ENCODE assay signal across 8 cellular contexts in genomic region chr17:752620-753219, GRCh38. TPM values are rescaled to one million over a fixed set of nuclear protein-coding genes. Genes with fewer than 3 reads are reported as not detected.
DNase-seq lines count a peak whose midpoint lies in the region; ATAC-seq and TF ChIP-seq lines count a peak whose summit lies in the region.

No MANE protein-coding gene starts in this region.

- no peaks in the 10 kb centered on the region for H3K9me2 ChIP-seq in GM23248 (ENCODE audit: insufficient read depth)

- peak overlapping the region; percentile 99 for H2AFZ ChIP-seq in GM23248

- H3K4me1 ChIP-seq in GM23248 (ENCODE audit: insufficient read depth) = peaks cover 11% of the 10 kb centered on the region; the same call in 1 of the 2 replicates

- in situ Hi-C loops in GM23248 (cut with MboI) = no loop called here

- no peaks in the 10 kb centered on the region for H3K27me3 ChIP-seq in GM23248 (replicated peaks; ENCODE audit: insufficient read depth)

- H3K36me3 Mint-ChIP-seq in stimulated activated naive CD8-positive, alpha-beta T cell treated with anti-CD3 and anti-CD28 coated beads, Interleukin-15, Interleukin-2, amounts not matched to agents 100 ng/mL and 50 ng/mL, for 24 hours (ENCODE audit: low read depth) = peaks cover 52% of the 10 kb centered on the region

- H3K4me3 ChIP-seq in GM23248 = peak overlapping the region; percentile 85

- H3K9me3 Mint-ChIP-seq in stimulated activated naive CD8-positive, alpha-beta T cell treated with anti-CD3 and anti-CD28 coated beads, Interleukin-15, Interleukin-2, amounts not matched to agents 100 ng/mL and 50 ng/mL, for 24 hours = peaks cover 4% of the 10 kb centered on the region

- ATAC-seq in left lobe of liver = peak; percentile 85
- ATAC-seq in GM19023 (IDR thresholded peaks at IDR 0.05; ENCODE audit: unreplicated experiment) = no peak
- no peak for ATAC-seq in HG03565 (IDR thresholded peaks at IDR 0.05; ENCODE audit: unreplicated experiment)

- H3K27me3 Mint-ChIP-seq in stimulated activated naive CD8-positive, alpha-beta T cell treated with anti-CD3 and anti-CD28 coated beads, Interleukin-15, Interleukin-2, amounts not matched to agents 100 ng/mL and 50 ng/mL, for 24 hours = no peaks in the 10 kb centered on the region

- peak overlapping the region; percentile 92 for H3K27ac Mint-ChIP-seq in stimulated activated naive CD8-positive, alpha-beta T cell treated with anti-CD3 and anti-CD28 coated beads, Interleukin-15, Interleukin-2, amounts not matched to agents 100 ng/mL and 50 ng/mL, for 24 hours

- H3K4me2 ChIP-seq in GM23248 (ENCODE audit: unreplicated experiment) = peak overlapping the region; percentile 95

- H4K20me1 ChIP-seq in GM23248 (ENCODE audit: insufficient read depth) = no peaks in the 10 kb centered on the region

- H3K9ac ChIP-seq in GM23248 = peak overlapping the region; percentile 88

- DNase-seq in GM23248 (peak; percentile 76), NCI-H748 treated with DMSO at 0.1 percent for 48 hours (lab: John Stamatoyannopoulos, UW) (peak; percentile 35), cerebellum (ENCODE audit: low spot score) (peak; percentile 59), left lobe of liver (ENCODE audit: low spot score) (peak; percentile 79)

- TF ChIP-seq CTCF in C4-2B (conservative IDR thresholded peaks at IDR 0.05) = peak; percentile 50; the same call in 1 of the 2 replicates

- no peaks in the 10 kb centered on the region for H3K36me3 ChIP-seq in GM23248 (ENCODE audit: low read depth)

- peaks cover 33% of the 10 kb centered on the region for H3K4me1 Mint-ChIP-seq in stimulated activated naive CD8-positive, alpha-beta T cell treated with anti-CD3 and anti-CD28 coated beads, Interleukin-15, Interleukin-2, amounts not matched to agents 100 ng/mL and 50 ng/mL, for 24 hours (ENCODE audit: low read depth)

- H3F3A ChIP-seq in GM23248 (ENCODE audit: insufficient read depth) = peaks cover 15% of the 10 kb centered on the region

- H3K9me3 ChIP-seq in GM23248 (ENCODE audit: low read depth) = no peaks in the 10 kb centered on the region

- WGBS in GM23248 (ENCODE audit: low coverage in 1 of 2, low lambda C conversion rate in 2 of 2, missing lambda C conversion rate in 2 of 2), 2 experiments = 15 to 37% methylated on average over 30 to 43 of the region's 43 CpGs

- H3K79me2 ChIP-seq in GM23248 (ENCODE audit: insufficient read depth) = peaks cover 38% of the 10 kb centered on the region

- peak overlapping the region; percentile 98 for H3K27ac ChIP-seq in C4-2B
- no peak overlapping the region for H3K27ac ChIP-seq in GM23248

- peak overlapping the region; percentile 99 for H3K4me3 Mint-ChIP-seq in stimulated activated naive CD8-positive, alpha-beta T cell treated with anti-CD3 and anti-CD28 coated beads, Interleukin-15, Interleukin-2, amounts not matched to agents 100 ng/mL and 50 ng/mL, for 24 hours

RNA-seq across cellular contexts. Expression of gene GEMIN4, which starts 0.7 kb away (rescaled TPM):
- total RNA-seq in GM23248 (2014; rRNA removed; shearing (Covaris generic)) = 9.7 and 11.1 TPM in 2 replicates
- polyA plus RNA-seq in GM23248 (2016; fragmentation: Nextera tagmentation; extraction: Ambion mirVana) = 18.0 and 18.2 TPM in 2 replicates
- 10.5 TPM for total RNA-seq in cerebellum
- total RNA-seq in left lobe of liver = 7.4 TPM

RNA-seq across cellular contexts. Expression of gene TLCD3A, which starts 20.3 kb away (rescaled TPM):
- 48.9 and 56.4 TPM in 2 replicates for total RNA-seq in GM23248 (2014; rRNA removed; shearing (Covaris generic))
- 42.2 and 49.2 TPM in 2 replicates for polyA plus RNA-seq in GM23248 (2016; fragmentation: Nextera tagmentation; extraction: Ambion mirVana)
- 16.2 TPM for total RNA-seq in cerebellum
- 0.50 TPM for total RNA-seq in left lobe of liver

RNA-seq across cellular contexts. Expression of gene GLOD4, which starts 29.4 kb away (rescaled TPM):
- total RNA-seq in GM23248 (2014; rRNA removed; shearing (Covaris generic)) = 76.3 and 85.7 TPM in 2 replicates
- 63.5 and 67.7 TPM in 2 replicates for polyA plus RNA-seq in GM23248 (2016; fragmentation: Nextera tagmentation; extraction: Ambion mirVana)
- total RNA-seq in cerebellum (38.2 TPM), left lobe of liver (35.4 TPM)

RNA-seq across cellular contexts. Expression of gene MRM3, which starts 29.4 kb away (rescaled TPM):
- total RNA-seq in GM23248 (2014; rRNA removed; shearing (Covaris generic)) = 19.1 and 28.7 TPM in 2 replicates
- polyA plus RNA-seq in GM23248 (2016; fragmentation: Nextera tagmentation; extraction: Ambion mirVana) = 19.3 and 21.7 TPM in 2 replicates
- total RNA-seq in cerebellum (14.2 TPM), left lobe of liver (13.3 TPM)

RNA-seq across cellular contexts. Expression of gene VPS53, which starts 38.1 kb away (rescaled TPM):
- total RNA-seq in GM23248 (2014; rRNA removed; shearing (Covaris generic)) = 10.2 and 13.9 TPM in 2 replicates
- polyA plus RNA-seq in GM23248 (2016; fragmentation: Nextera tagmentation; extraction: Ambion mirVana) = 16.5 and 16.8 TPM in 2 replicates
- total RNA-seq in cerebellum (29.3 TPM), left lobe of liver (25.5 TPM)

Comparison
In these comparisons a context has a peak if more than half of its experiments do, and no peak if none do; other contexts are left out.
1. RNA of gene TLCD3A, which starts 20.3 kb away (total RNA-seq): 48.9 to 56.4 TPM in GM23248 and 16.2 TPM in cerebellum (single experiment); 0.50 TPM in left lobe of liver (single experiment); every median in the first group is over 10 times any median in the second.
2. Peak in every context shown above with its lines, with median percentiles within 50 percentile points of each other: DNase-seq.